Comparison of ENCODE assay signal across 8 cellular contexts in genomic region chr17:77882481-77883212, GRCh38.
DNase-seq lines count a peak whose midpoint lies in the region; ATAC-seq and TF ChIP-seq lines count a peak whose summit lies in the region.

No MANE protein-coding gene starts in this region.

- H3K56ac ChIP-seq in H9 (ENCODE audit: insufficient read length, low read depth, low read length) = no peak overlapping the region

- H4K8ac ChIP-seq in H9 (replicated peaks; ENCODE audit: insufficient read length, low read depth, low read length) = no peak overlapping the region

- peak; percentile 51 to 55 for DNase-seq in AML-193 (lab: John Stamatoyannopoulos, UW)
- DNase-seq in activated CD4-positive, alpha-beta T cell treated with anti-CD3 and anti-CD28 coated beads, Interleukin-2, amount 50 U/mL, for 4 hours = peak; percentile 53 to 61
- DNase-seq in coronary artery (ENCODE audit: low spot score) = peak; percentile 86
- peak in 38 of 49 donors; percentile 9 to 80 (median 38) for DNase-seq in substantia nigra (lab: John Stamatoyannopoulos, UW)
- no peak for DNase-seq in H9
- no peak for DNase-seq in amniotic stem cell (lab: John Stamatoyannopoulos, UW)

- no peak overlapping the region for H4K91ac ChIP-seq in H9 (ENCODE audit: insufficient read length, low read depth, low read length)

- H2BK120ac ChIP-seq in H9 (ENCODE audit: low read depth, low read length, poor library complexity, severe bottlenecking) = no peak overlapping the region

- H3K23ac ChIP-seq in H9 (ENCODE audit: insufficient read length, low read depth, low read length) = no peak overlapping the region

- H3K27me3 Mint-ChIP-seq in H9 (ENCODE audit: low read depth) = peaks cover 38% of the 10 kb centered on the region

- ATAC-seq in HG03460 (IDR thresholded peaks at IDR 0.05; ENCODE audit: unreplicated experiment) = peak; percentile 38

- H3K23me2 ChIP-seq in H9 (ENCODE audit: insufficient read length, low read depth, low read length, poor library complexity, severe bottlenecking) = peaks cover 2% of the 10 kb centered on the region

- H3K4me2 ChIP-seq in neural cell (ENCODE audit: low read length) (no peak overlapping the region), H9 (ENCODE audit: insufficient read depth, insufficient read length, low read length) (no peak overlapping the region)

- no peaks in the 10 kb centered on the region for H3K36me3 ChIP-seq in neural cell (ENCODE audit: insufficient read depth, low read length)

- no peaks in the 10 kb centered on the region for H3K9me3 Mint-ChIP-seq in H9

- H3K27me3 ChIP-seq in neural cell (ENCODE audit: insufficient read depth, low read depth, low read length) (no peaks in the 10 kb centered on the region), H9 (ENCODE audit: insufficient read depth, low read length) (no peaks in the 10 kb centered on the region; the same call in 1 of the 2 replicates)

- no peak overlapping the region for H4K5ac ChIP-seq in H9 (ENCODE audit: insufficient read length, low read depth, low read length)

- H3K4ac ChIP-seq in H9 (ENCODE audit: low read depth, low read length) = no peak overlapping the region

- no peak overlapping the region for H2AFZ ChIP-seq in neural cell (ENCODE audit: low read depth, low read length)
- H2AFZ ChIP-seq in H9 (ENCODE audit: low read length) = no peak overlapping the region

- H2AK5ac ChIP-seq in H9 (ENCODE audit: insufficient read length, low read length) = no peak overlapping the region

- TF ChIP-seq CTCF in coronary artery (IDR thresholded peaks at IDR 0.05) = no peak
- no peak for TF ChIP-seq CTCF in neural cell (IDR thresholded peaks at IDR 0.05; ENCODE audit: poor library complexity, severe bottlenecking)
- no peak for TF ChIP-seq CTCF in H9 (conservative IDR thresholded peaks at IDR 0.05)

- no peak for TF ChIP-seq RAD21 in neural cell (conservative IDR thresholded peaks at IDR 0.05)

- WGBS in H9 (ENCODE audit: extremely low coverage, insufficient read length, low lambda C conversion rate) = no CpG with 5 or more reads among the region's 12 CpGs

- H4K20me1 ChIP-seq in neural cell (ENCODE audit: insufficient read depth) = no peaks in the 10 kb centered on the region
- H4K20me1 ChIP-seq in H9 (ENCODE audit: control insufficient read depth, insufficient read depth, insufficient read length) = no peaks in the 10 kb centered on the region

- no peak overlapping the region for H3K27ac Mint-ChIP-seq in H9

- no peak overlapping the region; a peak in 1 of 5 replicates for H3K4me3 Mint-ChIP-seq in H9

- H3K18ac ChIP-seq in H9 (ENCODE audit: insufficient read length, low read depth, low read length) = no peak overlapping the region

- H2BK12ac ChIP-seq in H9 (ENCODE audit: insufficient read length, low read depth, low read length) = no peak overlapping the region

- no peak for TF ChIP-seq EP300 in neural cell (conservative IDR thresholded peaks at IDR 0.05; ENCODE audit: poor library complexity, severe bottlenecking)

- no peak overlapping the region for H3T11ph ChIP-seq in H9 (ENCODE audit: low read length)

- H2BK20ac ChIP-seq in H9 (ENCODE audit: low read depth, low read length, poor library complexity, severe bottlenecking) = no peak overlapping the region

- no peaks in the 10 kb centered on the region for H3K79me1 ChIP-seq in H9 (ENCODE audit: insufficient read depth, low read depth, low read length, poor library complexity, severe bottlenecking)

- H3K4me1 Mint-ChIP-seq in H9 = peaks cover 19 to 31% of the 10 kb centered on the region in 2 experiments

- H3K9me2 ChIP-seq in neural cell (ENCODE audit: insufficient read depth, low read length) = no peaks in the 10 kb centered on the region

- H3K9ac ChIP-seq in neural cell (ENCODE audit: low read length) (peak overlapping the region; percentile 73), H9 (ENCODE audit: extremely low read depth, insufficient read length, low read length) (no peak overlapping the region)

- H3K79me2 ChIP-seq in neural cell (replicated peaks; ENCODE audit: insufficient read depth, low read length) (no peaks in the 10 kb centered on the region), H9 (ENCODE audit: insufficient read depth, low read length) (no peaks in the 10 kb centered on the region)

- no peak overlapping the region for H2BK5ac ChIP-seq in H9 (ENCODE audit: insufficient read length, low read length)

- H3K27ac ChIP-seq in coronary artery (peak overlapping the region; percentile 23 to 79), neural cell (ENCODE audit: low read length) (peak overlapping the region; percentile 95), substantia nigra (ENCODE audit: low read depth, low read length, poor library complexity, severe bottlenecking) (peak overlapping the region; percentile 55), H9 (ENCODE audit: insufficient read length, low read depth, low read length) (no peak overlapping the region)

- H3K4me3 ChIP-seq in coronary artery = no peak overlapping the region
- peak overlapping the region; percentile 25 for H3K4me3 ChIP-seq in neural cell (ENCODE audit: low read length)

- no peaks in the 10 kb centered on the region for H3F3A ChIP-seq in neural cell (ENCODE audit: insufficient read depth, low read length, poor library complexity, severe bottlenecking)

- H2BK15ac ChIP-seq in H9 (ENCODE audit: low read depth, low read length) = no peak overlapping the region

- no peaks in the 10 kb centered on the region for H3K4me1 ChIP-seq in H9 (ENCODE audit: insufficient read depth, low read length)

- no peak overlapping the region; the same call in 1 of the 2 replicates for H3K14ac ChIP-seq in H9 (ENCODE audit: insufficient read depth, low read length)

- H3K9me3 ChIP-seq in neural cell (ENCODE audit: low read length) (no peaks in the 10 kb centered on the region), H9 (ENCODE audit: control insufficient read depth, low read depth, low read length) (no peaks in the 10 kb centered on the region)

- H3K36me3 Mint-ChIP-seq in H9 (ENCODE audit: insufficient read depth in 1 of 3, low read depth in 3 of 3) = no peaks in the 10 kb centered on the region; a peak in 1 of 7 replicates

TF ChIP-seq in neural cell, 6 proteins besides CTCF, POLR2A, EP300 and RAD21:
- no peak for TF ChIP-seq TAF1 (IDR thresholded peaks at IDR 0.05; ENCODE audit: low read depth)
- TF ChIP-seq EZH2 (IDR thresholded peaks at IDR 0.05; ENCODE audit: borderline replicate concordance, insufficient read depth, low read length, poor library complexity, severe bottlenecking) = no peak
- TF ChIP-seq POLR2AphosphoS5 (IDR thresholded peaks at IDR 0.05) = no peak
- TF ChIP-seq SMC3 (conservative IDR thresholded peaks at IDR 0.05; ENCODE audit: poor library complexity) = no peak
- no peak for TF ChIP-seq MXI1 (conservative IDR thresholded peaks at IDR 0.05; ENCODE audit: poor library complexity, severe bottlenecking)
- no peak for TF ChIP-seq REST (IDR thresholded peaks at IDR 0.05; ENCODE audit: borderline replicate concordance)

Comparison
In these comparisons a context has a peak if more than half of its experiments do, and no peak if none do; other contexts are left out.
1. DNase-seq: peak in AML-193 (2 of 2), activated CD4-positive, alpha-beta T cell treated with anti-CD3 and anti-CD28 coated beads, Interleukin-2, amount 50 U/mL, for 4 hours (2 of 2), coronary artery (single experiment) and substantia nigra (38 of 49); none in H9 (single experiment) and amniotic stem cell (single experiment).